8 cellular contexts compared by ENCODE assay signal in the genomic region with DNA sequence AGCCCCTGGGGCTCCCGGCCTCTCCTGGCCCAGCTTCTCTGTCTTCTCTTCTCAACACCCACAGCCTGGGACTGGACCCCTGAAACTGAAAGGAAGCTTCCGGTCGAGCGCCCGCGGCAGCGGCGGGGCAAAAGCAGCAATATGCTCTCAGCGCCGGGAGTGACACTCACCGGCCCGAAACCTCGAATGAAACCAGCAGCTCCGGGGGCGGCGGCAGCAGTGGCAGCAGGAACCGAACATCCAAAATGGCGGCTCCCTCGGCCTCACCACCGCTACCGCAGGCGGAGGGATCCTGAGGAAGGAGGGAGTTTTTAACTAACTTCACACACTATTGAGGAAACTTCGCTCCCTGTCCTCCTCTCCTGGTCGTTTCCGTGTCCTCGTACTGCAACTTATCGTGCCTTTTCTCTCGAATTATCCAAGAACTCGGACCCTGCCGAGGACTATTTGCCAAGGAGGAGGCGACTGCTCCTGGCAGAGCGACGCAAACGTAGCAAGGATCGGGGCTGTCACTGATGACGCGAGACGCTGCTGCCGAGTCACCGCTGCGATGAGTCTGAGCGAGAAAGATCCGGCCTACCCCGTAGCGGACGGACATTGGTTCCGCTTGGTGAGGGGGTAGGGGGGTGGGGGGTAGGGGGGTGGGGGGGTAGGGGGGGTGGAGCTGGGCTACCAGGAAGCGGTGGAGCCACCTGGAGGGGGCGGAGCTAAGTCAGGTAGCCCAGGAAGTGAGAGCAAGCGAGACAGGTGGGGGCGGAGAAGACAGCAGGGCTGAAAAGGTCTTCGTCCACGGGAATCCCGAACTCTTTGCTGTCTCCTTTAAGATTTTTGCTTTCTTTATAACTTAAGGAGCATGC. TPM values are rescaled to one million over a fixed set of nuclear protein-coding genes. Genes with fewer than 3 reads are reported as not detected.
DNase-seq lines count a peak whose midpoint lies in the region; ATAC-seq and TF ChIP-seq lines count a peak whose summit lies in the region.

Gene AP1G1, minus strand, starts transcription at position 242 of the 857 bp plus-strand sequence. CDS start 19,355 bp downstream, outside the sequence.

- no peaks in the 10 kb centered on the region for H3F3A ChIP-seq in PC-9 (ENCODE audit: insufficient read depth, low read depth)

- H3K4me3 ChIP-seq in PC-9 (peak within 1 kb of the TSS; percentile 93), mucosa of rectum (ENCODE audit: low read length in 2 of 2) (peak within 1 kb of the TSS; percentile 88 to 94)

- peak; percentile 98 for DNase-seq in DMS53 (lab: John Stamatoyannopoulos, UW)
- DNase-seq in KBM-7 = peak; percentile 95
- DNase-seq in PC-9 = peak; percentile 92 to 95
- peak; percentile 89 for DNase-seq in activated T-cell treated with anti-CD3 and anti-CD28 coated beads, Interleukin-2, amount 50 U/mL, for 1 hour
- DNase-seq in erythroblast (lab: John Stamatoyannopoulos, UW) = peak; percentile 98 to 99
- DNase-seq in stimulated activated CD8-positive, alpha-beta memory T cell treated with anti-CD3 and anti-CD28 coated beads, Interleukin-4, amount 100 ng/mL, for 4 hours (ENCODE audit: low read depth in 2 of 2, low spot score in 1 of 2) = peak; percentile 82 to 88

- H3K9me3 ChIP-seq in PC-9 (ENCODE audit: insufficient read depth, low read depth) = no peaks in the 10 kb centered on the region
- no peaks in the 10 kb centered on the region for H3K9me3 ChIP-seq in mucosa of rectum (ENCODE audit: control insufficient read depth in 2 of 2, low read length in 2 of 2)

- peak; percentile 77 for ATAC-seq in GM21723 (IDR thresholded peaks at IDR 0.05; ENCODE audit: unreplicated experiment)

- peaks cover 16% of the 10 kb centered on the region for H4K20me1 ChIP-seq in PC-9 (ENCODE audit: insufficient read depth)

- H3K36me3 ChIP-seq in PC-9 (ENCODE audit: low read depth) (no peaks in the 10 kb centered on the region), mucosa of rectum (ENCODE audit: control insufficient read depth in 2 of 2, insufficient read depth in 2 of 2, low read length in 2 of 2) (peaks cover 0 to 2% of the 10 kb centered on the region in 2 donors)

- H3K9ac ChIP-seq in mucosa of rectum (ENCODE audit: low read depth in 1 of 2, low read length in 2 of 2) = peak within 1 kb of the TSS; percentile 93 to 97

- BruUV-seq in PC-9 (replicated peaks; lab: Mats Ljungman, UMichigan) = TSS peak; percentile 68

- POLR2A ChIA-PET in PC-9 (lab: Charles Lee; ENCODE audit: unreplicated experiment) = interaction anchor here (0.7 kb wide), 7 partner anchors 14 to 1329 kb away, joined by 4 to 16 read pairs (median 7); partner anchors contain the start of gene IST1

- H3K27ac ChIP-seq in PC-9 (peak within 1 kb of the TSS; percentile 95), mucosa of rectum (ENCODE audit: low read depth in 2 of 2, low read length in 2 of 2) (peak within 1 kb of the TSS; percentile 93 to 98)

- H3K4me1 ChIP-seq in PC-9 (replicated peaks; ENCODE audit: insufficient read depth) = peaks cover 18% of the 10 kb centered on the region
- peaks cover 0 to 15% of the 10 kb centered on the region in 2 donors for H3K4me1 ChIP-seq in mucosa of rectum (ENCODE audit: control insufficient read depth in 2 of 2, insufficient read depth in 2 of 2, low read length in 2 of 2)

- peak within 1 kb of the TSS; percentile 96 for H3K4me2 ChIP-seq in PC-9

- no peaks in the 10 kb centered on the region for H3K27me3 ChIP-seq in PC-9 (ENCODE audit: insufficient read depth, low read depth)
- H3K27me3 ChIP-seq in mucosa of rectum (ENCODE audit: control insufficient read depth in 2 of 2, insufficient read depth in 2 of 2, low read length in 2 of 2) = no peaks in the 10 kb centered on the region

- H3K9me2 ChIP-seq in PC-9 (ENCODE audit: insufficient read depth) = no peaks in the 10 kb centered on the region

- peaks cover 49% of the 10 kb centered on the region for H3K79me2 ChIP-seq in PC-9 (ENCODE audit: low read depth)

- intact Hi-C loops in PC-9 (cut with micrococcal nuclease; ENCODE audit: unreplicated experiment) = loop anchor here (1.0 to 2.0 kb wide), 3 partner anchors 36 to 86 kb away; partner anchors contain the start of genes ATXN1L and IST1

- CTCF ChIA-PET in PC-9 (lab: Charles Lee) = no interaction called here

- in situ Hi-C loops in KBM-7 (cut with MboI; ENCODE audit: low pct_unique_long_range_greater_than_20kb, low sequenced_read_pairs) = no loop called here

- peak; percentile 82 for TF ChIP-seq POLR2A in erythroblast (IDR thresholded peaks at IDR 0.05; ENCODE audit: low read length)

- peak within 1 kb of the TSS; percentile 89 for H2AFZ ChIP-seq in PC-9

- TF ChIP-seq CTCF in PC-9 (conservative IDR thresholded peaks at IDR 0.05) = no peak

RNA-seq across cellular contexts. Expression of gene AP1G1, which starts in this region (rescaled TPM):
- 60.1 and 72.5 TPM in 2 replicates for total RNA-seq in PC-9 (2021)

Comparison
In these comparisons a context has a peak if more than half of its experiments do, and no peak if none do; other contexts are left out.
1. Peak in every context shown above with its lines: DNase-seq, ATAC-seq, H3K4me3 ChIP-seq and H3K27ac ChIP-seq.